In the genomic region with DNA sequence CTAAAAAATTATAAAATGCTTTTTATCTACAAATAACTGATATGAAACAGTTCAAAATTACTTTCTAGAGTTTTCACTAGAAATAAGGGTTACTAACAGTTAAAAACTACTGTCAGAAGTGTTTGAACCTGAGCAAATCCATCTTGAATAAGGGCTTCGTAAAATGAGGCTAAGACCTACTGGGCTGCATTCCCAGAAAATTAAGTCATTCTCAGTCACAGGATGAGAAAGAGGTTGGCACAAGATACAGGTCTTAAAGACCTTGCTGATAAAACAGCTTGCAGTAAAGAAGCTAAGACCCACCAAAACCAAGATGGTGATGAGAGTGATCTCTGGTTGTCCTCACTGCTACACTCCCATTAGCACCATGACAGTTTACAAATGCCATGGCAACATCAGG, we compare ENCODE assay signal across 18 cellular contexts.
"Had no signal": no experiment of that assay in that cellular context is flagged by ENCODE, and none has a peak within 500 bp of the region (broad histone marks: within the 10 kb centered on the region; RNA-seq: fewer than 3 reads in every experiment).

No MANE protein-coding gene starts in this region.

- DNase-seq: activated CD4-positive, alpha-beta T cell treated with anti-CD3 and anti-CD28 coated beads for 36 hours; activated CD4-positive, alpha-beta T cell treated with anti-CD3 and anti-CD28 coated beads, Interleukin-2, amount 50 U/mL, for 48 hours; activated gamma-delta T cell; body of pancreas; central memory CD4-positive, alpha-beta T cell; dorsolateral prefrontal cortex; nephron progenitor cell; nucleus accumbens; stimulated activated CD4-positive, alpha-beta T cell treated with anti-CD3 and anti-CD28 coated beads, Interleukin-4, amount 100 ng/mL, for 24 hours; stomach; upper lobe of left lung had no signal

- H3K27ac ChIP-seq: body of pancreas, dorsolateral prefrontal cortex, stomach, upper lobe of left lung had no signal

- H3K27me3 ChIP-seq: body of pancreas, dorsolateral prefrontal cortex, stomach, upper lobe of left lung had no signal

- H3K9me3 ChIP-seq: body of pancreas had no signal

- ATAC-seq: activated CD4-positive, alpha-beta T cell treated with anti-CD3 and anti-CD28 coated beads for 36 hours; body of pancreas; left lobe of liver; sciatic nerve; stimulated activated effector memory CD8-positive, alpha-beta T cell treated with anti-CD3 and anti-CD28 coated beads, Interleukin-12 subunit alpha, Interleukin-12 subunit beta, amount 100 ng/mL, for 72 hours; WTC11 had no signal

- H3K4me3 ChIP-seq: body of pancreas, dorsolateral prefrontal cortex, lung, stomach, upper lobe of left lung had no signal

- H3K4me1 ChIP-seq: body of pancreas, upper lobe of left lung had no signal

- H3K36me3 ChIP-seq: stomach, upper lobe of left lung had no signal

- H3K27me3 Mint-ChIP-seq: activated CD4-positive, alpha-beta T cell treated with anti-CD3 and anti-CD28 coated beads for 36 hours had no signal

- H3K4me3 Mint-ChIP-seq: activated CD4-positive, alpha-beta T cell treated with anti-CD3 and anti-CD28 coated beads for 36 hours; activated naive CD8-positive, alpha-beta T cell; nephron progenitor cell; stimulated activated effector memory CD8-positive, alpha-beta T cell treated with anti-CD3 and anti-CD28 coated beads, Interleukin-12 subunit alpha, Interleukin-12 subunit beta, amount 100 ng/mL, for 72 hours; T-helper 2 cell treated with Interferon-gamma antibody and Interleukin-4, amounts not matched to agents 5 μg/mL and 100 μg/mL, for 36 hours; WTC11 had no signal

- H3K27ac Mint-ChIP-seq: activated CD4-positive, alpha-beta T cell treated with anti-CD3 and anti-CD28 coated beads for 36 hours; activated naive CD8-positive, alpha-beta T cell; nephron progenitor cell; stimulated activated effector memory CD8-positive, alpha-beta T cell treated with anti-CD3 and anti-CD28 coated beads, Interleukin-12 subunit alpha, Interleukin-12 subunit beta, amount 100 ng/mL, for 72 hours; T-helper 2 cell treated with Interferon-gamma antibody and Interleukin-4, amounts not matched to agents 5 μg/mL and 100 μg/mL, for 36 hours; WTC11 had no signal

- H3K36me3 Mint-ChIP-seq: activated naive CD8-positive, alpha-beta T cell; stimulated activated effector memory CD8-positive, alpha-beta T cell treated with anti-CD3 and anti-CD28 coated beads, Interleukin-12 subunit alpha, Interleukin-12 subunit beta, amount 100 ng/mL, for 72 hours had no signal

- H3K4me1 Mint-ChIP-seq: stimulated activated effector memory CD8-positive, alpha-beta T cell treated with anti-CD3 and anti-CD28 coated beads, Interleukin-12 subunit alpha, Interleukin-12 subunit beta, amount 100 ng/mL, for 72 hours had no signal
